Comparison of ENCODE assay signal across 8 cellular contexts in the genomic region with DNA sequence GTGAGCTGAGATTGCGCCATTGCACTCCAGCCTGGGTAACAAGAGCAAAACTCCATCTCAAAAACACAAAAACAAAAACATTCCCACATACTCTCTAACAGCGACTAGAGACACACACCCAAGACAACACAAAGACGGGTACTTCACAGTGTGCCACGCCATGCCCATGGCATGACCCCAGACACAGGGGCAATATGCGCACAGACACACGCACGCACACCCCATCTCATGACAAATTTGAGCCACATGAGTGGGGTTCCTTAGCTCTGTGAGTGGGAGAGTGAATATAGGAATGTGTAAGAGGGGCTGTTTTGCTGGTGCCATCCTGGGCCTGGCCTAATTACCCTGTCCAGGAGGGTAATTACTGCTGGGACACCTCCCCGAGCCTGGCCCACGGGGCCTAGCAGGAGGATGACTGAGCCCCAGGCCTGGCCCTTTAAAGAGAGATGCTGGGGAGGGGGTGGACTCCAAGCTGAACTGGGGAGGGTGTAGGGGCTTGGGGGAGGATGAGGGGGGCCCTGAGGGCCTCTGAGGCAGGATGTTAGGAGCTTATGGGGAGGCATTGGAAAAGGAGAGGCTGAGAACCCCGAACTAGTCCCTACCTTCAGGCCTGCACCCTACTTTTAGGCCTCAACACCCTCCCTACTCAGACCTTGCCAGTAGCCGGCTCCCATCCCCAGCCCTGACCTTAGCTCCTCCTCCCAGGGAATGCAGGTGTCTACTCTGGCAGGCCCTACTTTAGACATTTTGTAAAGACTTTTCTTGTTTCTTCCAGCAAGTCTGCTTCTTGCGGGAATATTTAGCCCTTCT. TPM values are rescaled to one million over a fixed set of nuclear protein-coding genes. Genes with fewer than 3 reads are reported as not detected.
A peak's percentile ranks its signal among the peaks of the same experiment; 100 is the strongest.
DNase-seq lines count a peak whose midpoint lies in the region; ATAC-seq and TF ChIP-seq lines count a peak whose summit lies in the region.

No MANE protein-coding gene starts in this region.

- ATAC-seq in memory B cell (ENCODE audit: low read depth), result no peak
- ATAC-seq in HG03196 (IDR thresholded peaks at IDR 0.05; ENCODE audit: unreplicated experiment), result no peak
- ATAC-seq in HG02840 (IDR thresholded peaks at IDR 0.05; ENCODE audit: low FRiP score, unreplicated experiment), result no peak

- peaks cover 3% of the 10 kb centered on the region for H3K36me3 Mint-ChIP-seq in activated naive CD4-positive, alpha-beta T cell treated with anti-CD3 and anti-CD28 coated beads for 36 hours (ENCODE audit: low read depth)
- no peaks in the 10 kb centered on the region for H3K36me3 Mint-ChIP-seq in memory B cell
- H3K36me3 Mint-ChIP-seq in type B pancreatic cell, result peaks cover 5% of the 10 kb centered on the region

- peak overlapping the region; percentile 89 for H3K27ac ChIP-seq in brain microvascular endothelial cell

- DNase-seq in activated naive CD4-positive, alpha-beta T cell treated with anti-CD3 and anti-CD28 coated beads for 36 hours, result no peak
- no peak for DNase-seq in activated naive CD4-positive, alpha-beta T cell treated with Interleukin-2 at 50 U/mL for 16 hours
- DNase-seq in brain microvascular endothelial cell (no peak), memory B cell (ENCODE audit: low spot score in 2 of 2) (no peak), type B pancreatic cell (ENCODE audit: extremely low spot score, unreplicated experiment) (no peak), NCI-H2227 (lab: John Stamatoyannopoulos, UW; ENCODE audit: unreplicated experiment) (no peak)

- peaks cover 20% of the 10 kb centered on the region for H3K36me3 ChIP-seq in brain microvascular endothelial cell (replicated peaks)

- TF ChIP-seq CTCF in brain microvascular endothelial cell (IDR thresholded peaks at IDR 0.05; ENCODE audit: low read depth, low read length, missing control alignments), result no peak
- no peak for TF ChIP-seq CTCF in type B pancreatic cell (conservative IDR thresholded peaks at IDR 0.05)

- no peaks in the 10 kb centered on the region for H3K27me3 ChIP-seq in brain microvascular endothelial cell (replicated peaks)

- H3K9me3 Mint-ChIP-seq in activated naive CD4-positive, alpha-beta T cell treated with anti-CD3 and anti-CD28 coated beads for 36 hours, result no peaks in the 10 kb centered on the region
- H3K9me3 Mint-ChIP-seq in memory B cell (no peaks in the 10 kb centered on the region), type B pancreatic cell (no peaks in the 10 kb centered on the region)

- H3K4me3 Mint-ChIP-seq in activated naive CD4-positive, alpha-beta T cell treated with anti-CD3 and anti-CD28 coated beads for 36 hours, result peak overlapping the region; percentile 77
- H3K4me3 Mint-ChIP-seq in memory B cell (peak overlapping the region; percentile 74), type B pancreatic cell (peak overlapping the region; percentile 86)

- no peaks in the 10 kb centered on the region for H3K27me3 Mint-ChIP-seq in activated naive CD4-positive, alpha-beta T cell treated with anti-CD3 and anti-CD28 coated beads for 36 hours (ENCODE audit: low read depth)
- no peaks in the 10 kb centered on the region for H3K27me3 Mint-ChIP-seq in memory B cell
- H3K27me3 Mint-ChIP-seq in type B pancreatic cell, result peaks cover 2% of the 10 kb centered on the region

- intact Hi-C loops in activated naive CD4-positive, alpha-beta T cell treated with anti-CD3 and anti-CD28 coated beads for 36 hours (cut with micrococcal nuclease), result no loop called here

- peak overlapping the region; percentile 91 for H3K27ac Mint-ChIP-seq in activated naive CD4-positive, alpha-beta T cell treated with anti-CD3 and anti-CD28 coated beads for 36 hours
- H3K27ac Mint-ChIP-seq in memory B cell (peak overlapping the region; percentile 70), type B pancreatic cell (peak overlapping the region; percentile 89)

- H3K4me3 ChIP-seq in brain microvascular endothelial cell (ENCODE audit: low read depth, low read length), result peak overlapping the region; percentile 73

- in situ Hi-C loops in brain microvascular endothelial cell (cut with HindIII; ENCODE audit: low pct_ligation_motif_present, low sequenced_read_pairs), result no loop called here

- CTCF ChIA-PET in activated naive CD4-positive, alpha-beta T cell treated with anti-CD3 and anti-CD28 coated beads for 36 hours (lab: Charles Lee), result interaction anchor here (1.0 to 2.6 kb wide), 2 partner anchors 14 to 16 kb away, joined by 3 to 17 read pairs; partner anchors contain the start of gene ZNRD2

- peaks cover 66% of the 10 kb centered on the region for H3K4me1 Mint-ChIP-seq in activated naive CD4-positive, alpha-beta T cell treated with anti-CD3 and anti-CD28 coated beads for 36 hours (ENCODE audit: low read depth)
- H3K4me1 Mint-ChIP-seq in memory B cell, result peaks cover 38% of the 10 kb centered on the region
- H3K4me1 Mint-ChIP-seq in type B pancreatic cell (ENCODE audit: unreplicated experiment), result peaks cover 54% of the 10 kb centered on the region

RNA-seq across cellular contexts. Expression of gene LTBP3, which starts 1.5 kb away (rescaled TPM):
- 10 to 100 TPM; 39.7 to 45.7 TPM for total RNA-seq in activated naive CD4-positive, alpha-beta T cell treated with anti-CD3 and anti-CD28 coated beads for 36 hours
- 71.8 and 74.1 TPM in 2 replicates for total RNA-seq in type B pancreatic cell (ENCODE audit: low replicate concordance)

RNA-seq across cellular contexts. Expression of gene ZNRD2, which starts 13.6 kb away (rescaled TPM):
- 10 to 100 TPM; 41.4 to 42.5 TPM for total RNA-seq in activated naive CD4-positive, alpha-beta T cell treated with anti-CD3 and anti-CD28 coated beads for 36 hours
- 32.2 and 33.9 TPM in 2 replicates for total RNA-seq in type B pancreatic cell (ENCODE audit: low replicate concordance)

RNA-seq across cellular contexts. Expression of gene FAM89B, which starts 15.7 kb away (rescaled TPM):
- 10 to 100 TPM; 12.4 to 12.8 TPM for total RNA-seq in activated naive CD4-positive, alpha-beta T cell treated with anti-CD3 and anti-CD28 coated beads for 36 hours
- 55.7 and 56.1 TPM in 2 replicates for total RNA-seq in type B pancreatic cell (ENCODE audit: low replicate concordance)

RNA-seq across cellular contexts. Expression of gene EHBP1L1, which starts 19.2 kb away (rescaled TPM):
- total RNA-seq in activated naive CD4-positive, alpha-beta T cell treated with anti-CD3 and anti-CD28 coated beads for 36 hours, result 10 to 100 TPM; 51.9 to 54.6 TPM
- 10.9 and 14.7 TPM in 2 replicates for total RNA-seq in type B pancreatic cell (ENCODE audit: low replicate concordance)

RNA-seq across cellular contexts. Expression of gene SCYL1, which starts 31.8 kb away (rescaled TPM):
- 10 to 100 TPM; 57.9 to 58.3 TPM for total RNA-seq in activated naive CD4-positive, alpha-beta T cell treated with anti-CD3 and anti-CD28 coated beads for 36 hours
- 79.4 and 80.4 TPM in 2 replicates for total RNA-seq in type B pancreatic cell (ENCODE audit: low replicate concordance)
